In genomic region chr3:146129750-146130149, GRCh38 we compare ENCODE assay signal across 32 cellular contexts.
"Had no signal": no experiment of that assay in that cellular context is flagged by ENCODE, and none has a peak within 500 bp of the region (broad histone marks: within the 10 kb centered on the region; RNA-seq: fewer than 3 reads in every experiment).

No MANE protein-coding gene starts in this region.

- DNase-seq: activated CD4-positive, alpha-beta T cell treated with anti-CD3 and anti-CD28 coated beads for 4 hours; activated CD8-positive, alpha-beta memory T cell treated with anti-CD3 and anti-CD28 coated beads, Interleukin-2, amount 10 ng/mL, durations not matched to agents 7 days and 5 days; activated CD8-positive, alpha-beta T cell treated with anti-CD3 and anti-CD28 coated beads, Interleukin-2, amount 10 ng/mL, durations not matched to agents 7 days and 5 days; activated effector memory CD4-positive, alpha-beta T cell treated with Interleukin-2 at 50 U/mL for 16 hours; activated naive CD4-positive, alpha-beta T cell; activated naive CD8-positive, alpha-beta T cell treated with anti-CD3 and anti-CD28 coated beads, Interleukin-2, amount 50 U/mL, for 24 hours; activated T-cell treated with anti-CD3 and anti-CD28 coated beads, Interleukin-2, amount 50 U/mL, for 24 hours; amniotic stem cell; MG63; MV-4-11; NCI-H1092 treated with DMSO at 0.1 percent for 48 hours; NCI-H1417 treated with DMSO at 0.1 percent for 48 hours; NCI-H1694 treated with DMSO at 0.1 percent for 48 hours; NCI-H2029 treated with DMSO at 0.1 percent for 48 hours; NCI-H345; NCI-H510A; NCI-H526 treated with DMSO at 0.1 percent for 48 hours; NCI-H82; NK-92 treated with Interleukin-12 subunit alpha and Interleukin-12 subunit beta, amount 100 ng/mL, for 24 hours; OCI-M1; Peyer's patch; Right ventricle myocardium superior; SJCRH30; SW 1271 had no signal

- H3K36me3 ChIP-seq: ascending aorta, Peyer's patch had no signal

- ATAC-seq: activated CD4-positive, CD25-positive, alpha-beta regulatory T cell treated with anti-CD3 and anti-CD28 coated beads, Interleukin-2, amount 50 U/mL, for 24 hours; activated CD8-positive, alpha-beta memory T cell treated with anti-CD3 and anti-CD28 coated beads, Interleukin-2, amount 10 ng/mL, durations not matched to agents 7 days and 5 days; activated CD8-positive, alpha-beta T cell treated with anti-CD3 and anti-CD28 coated beads, Interleukin-2, amount 10 ng/mL, durations not matched to agents 7 days and 5 days; activated naive CD4-positive, alpha-beta T cell treated with anti-CD3 and anti-CD28 coated beads, Interleukin-2, amount 50 U/mL, for 72 hours; activated naive CD8-positive, alpha-beta T cell treated with anti-CD3 and anti-CD28 coated beads, Interleukin-2, amount 50 U/mL, for 24 hours; SK-N-SH treated with all-trans-retinoic acid at 6 μM for 48 hours had no signal

- H3K4me1 ChIP-seq: Peyer's patch had no signal

- H3K36me3 Mint-ChIP-seq: activated CD8-positive, alpha-beta memory T cell treated with anti-CD3 and anti-CD28 coated beads, Interleukin-2, amount 10 ng/mL, durations not matched to agents 7 days and 5 days; activated naive CD4-positive, alpha-beta T cell treated with anti-CD3 and anti-CD28 coated beads, Interleukin-2, amount 50 U/mL, for 72 hours had no signal

- H3K4me1 Mint-ChIP-seq: activated CD8-positive, alpha-beta memory T cell treated with anti-CD3 and anti-CD28 coated beads, Interleukin-2, amount 10 ng/mL, durations not matched to agents 7 days and 5 days; activated naive CD8-positive, alpha-beta T cell treated with anti-CD3 and anti-CD28 coated beads, Interleukin-2, amount 50 U/mL, for 24 hours had no signal

- H3K27ac Mint-ChIP-seq: activated CD8-positive, alpha-beta memory T cell treated with anti-CD3 and anti-CD28 coated beads, Interleukin-2, amount 10 ng/mL, durations not matched to agents 7 days and 5 days; activated CD8-positive, alpha-beta T cell treated with anti-CD3 and anti-CD28 coated beads, Interleukin-2, amount 10 ng/mL, durations not matched to agents 7 days and 5 days; activated naive CD4-positive, alpha-beta T cell treated with anti-CD3 and anti-CD28 coated beads, Interleukin-2, amount 50 U/mL, for 72 hours; activated naive CD8-positive, alpha-beta T cell treated with anti-CD3 and anti-CD28 coated beads, Interleukin-2, amount 50 U/mL, for 24 hours; activated T-cell treated with anti-CD3 and anti-CD28 coated beads, Interleukin-2, amount 50 U/mL, for 24 hours; activated T-helper 1 cell treated with anti-CD3 and anti-CD28 coated beads, Interleukin-12 subunit alpha, Interleukin-12 subunit beta, Interleukin-2, Interleukin-4 antibody, amounts not matched to agents 30 ng/mL and 10 ng/mL and 1 ng/mL, durations not matched to agents 14 hours and 24 hours and 36 hours; T-helper 2 cell treated with Interferon-gamma antibody and Interleukin-4, amounts not matched to agents 5 μg/mL and 100 μg/mL, for 36 hours had no signal

- H3K27me3 ChIP-seq: ascending aorta, MG63, Peyer's patch, SJCRH30 had no signal

- H3K4me3 ChIP-seq: ascending aorta, MG63, Peyer's patch, SJCRH30 had no signal

- H3K27ac ChIP-seq: Peyer's patch, RWPE1, SJCRH30 had no signal

- H3K27me3 Mint-ChIP-seq: activated CD8-positive, alpha-beta memory T cell treated with anti-CD3 and anti-CD28 coated beads, Interleukin-2, amount 10 ng/mL, durations not matched to agents 7 days and 5 days; activated naive CD8-positive, alpha-beta T cell treated with anti-CD3 and anti-CD28 coated beads, Interleukin-2, amount 50 U/mL, for 24 hours; activated T-cell treated with anti-CD3 and anti-CD28 coated beads, Interleukin-2, amount 50 U/mL, for 24 hours; brain had no signal

- H3K9me3 ChIP-seq: ascending aorta, MG63, Peyer's patch, SJCRH30 had no signal

- H3K4me3 Mint-ChIP-seq: activated CD8-positive, alpha-beta memory T cell treated with anti-CD3 and anti-CD28 coated beads, Interleukin-2, amount 10 ng/mL, durations not matched to agents 7 days and 5 days; activated CD8-positive, alpha-beta T cell treated with anti-CD3 and anti-CD28 coated beads, Interleukin-2, amount 10 ng/mL, durations not matched to agents 7 days and 5 days; activated naive CD8-positive, alpha-beta T cell treated with anti-CD3 and anti-CD28 coated beads, Interleukin-2, amount 50 U/mL, for 24 hours; activated T-cell treated with anti-CD3 and anti-CD28 coated beads, Interleukin-2, amount 50 U/mL, for 24 hours; activated T-helper 1 cell treated with anti-CD3 and anti-CD28 coated beads, Interleukin-12 subunit alpha, Interleukin-12 subunit beta, Interleukin-2, Interleukin-4 antibody, amounts not matched to agents 30 ng/mL and 10 ng/mL and 1 ng/mL, durations not matched to agents 14 hours and 24 hours and 36 hours; brain; T-helper 2 cell treated with Interferon-gamma antibody and Interleukin-4, amounts not matched to agents 5 μg/mL and 100 μg/mL, for 36 hours had no signal

- H3K9me3 Mint-ChIP-seq: activated naive CD4-positive, alpha-beta T cell treated with anti-CD3 and anti-CD28 coated beads, Interleukin-2, amount 50 U/mL, for 72 hours; activated naive CD8-positive, alpha-beta T cell treated with anti-CD3 and anti-CD28 coated beads, Interleukin-2, amount 50 U/mL, for 24 hours; activated T-helper 1 cell treated with anti-CD3 and anti-CD28 coated beads, Interleukin-12 subunit alpha, Interleukin-12 subunit beta, Interleukin-2, Interleukin-4 antibody, amounts not matched to agents 30 ng/mL and 10 ng/mL and 1 ng/mL, durations not matched to agents 14 hours and 24 hours and 36 hours; T-helper 2 cell treated with Interferon-gamma antibody and Interleukin-4, amounts not matched to agents 5 μg/mL and 100 μg/mL, for 36 hours had no signal
